9 cellular contexts compared by ENCODE assay signal in genomic region chr4:7462509-7462971, GRCh38. TPM values are rescaled to one million over a fixed set of nuclear protein-coding genes. Genes with fewer than 3 reads are reported as not detected.
A peak's percentile ranks its signal among the peaks of the same experiment; 100 is the strongest.
DNase-seq lines count a peak whose midpoint lies in the region; ATAC-seq, FAIRE-seq and TF ChIP-seq lines count a peak whose summit lies in the region.
"Had no signal": no experiment of that assay in that cellular context is flagged by ENCODE, and none has a peak within 500 bp of the region (broad histone marks: within the 10 kb centered on the region; RNA-seq: fewer than 3 reads in every experiment).

No MANE protein-coding gene starts in this region.

- no peaks in the 10 kb centered on the region for H4K20me1 ChIP-seq in HepG2 (ENCODE audit: insufficient read depth, low read length)

- H3K9me3 ChIP-seq in HepG2 (ENCODE audit: low read length): no peaks in the 10 kb centered on the region

- POLR2A ChIA-PET in HepG2 (lab: Yijun Ruan, JAX): no interaction called here
- POLR2A ChIA-PET in activated CD8-positive, alpha-beta T cell treated with anti-CD3 and anti-CD28 coated beads, Interleukin-2, amount 10 ng/mL, durations not matched to agents 7 days and 5 days (lab: Charles Lee): no interaction called here

- TF ChIP-seq EP300 in HepG2 (IDR thresholded peaks at IDR 0.05; ENCODE audit: low read depth in 2 of 2, low read length in 2 of 2) (no peak), HepG2 (CRISPR knock-in tag; IDR thresholded peaks at IDR 0.05; ENCODE audit: borderline replicate concordance) (no peak)

- no peak overlapping the region for H3K27ac ChIP-seq in C4-2B
- H3K27ac ChIP-seq in HepG2 (ENCODE audit: extremely low read length, insufficient read depth, low read length): no peak overlapping the region
- H3K27ac ChIP-seq: HL-60 had no signal

- no peak overlapping the region for H3K4me3 ChIP-seq in HepG2 (replicated peaks in 1 of 3; ENCODE audit: insufficient read depth in 1 of 3, low read depth in 2 of 3, low read length in 3 of 3)

- CTCF ChIA-PET in HepG2 (lab: Yijun Ruan, JAX; ENCODE audit: low intra/inter-chr PET ratio, low total read pairs): no interaction called here
- CTCF ChIA-PET in activated CD8-positive, alpha-beta T cell treated with anti-CD3 and anti-CD28 coated beads, Interleukin-2, amount 10 ng/mL, durations not matched to agents 7 days and 5 days (lab: Charles Lee): no interaction called here

- TF ChIP-seq CTCF in C4-2B (conservative IDR thresholded peaks at IDR 0.05) (peak; percentile 74), brain (conservative IDR thresholded peaks at IDR 0.05) (no peak), HepG2 (CRISPR knock-in tag; IDR thresholded peaks at IDR 0.05) (peak; percentile 64)

- no peak overlapping the region for H3K9ac ChIP-seq in HepG2 (ENCODE audit: insufficient read depth, low read depth, low read length)

- no peak for TF ChIP-seq POLR2A in HepG2 (IDR thresholded peaks at IDR 0.05; ENCODE audit: insufficient read depth in 1 of 2, low read depth in 2 of 2, low read length in 2 of 2)

- WGBS in HepG2 (ENCODE audit: low lambda C conversion rate): 20% methylated on average over 1 of the region's 11 CpGs

- no peak overlapping the region for H3K4me3 Mint-ChIP-seq in brain
- H3K4me3 Mint-ChIP-seq in activated CD8-positive, alpha-beta T cell treated with anti-CD3 and anti-CD28 coated beads, Interleukin-2, amount 10 ng/mL, durations not matched to agents 7 days and 5 days: no peak overlapping the region

- H3K27me3 Mint-ChIP-seq in brain: peaks cover 3% of the 10 kb centered on the region
- no peaks in the 10 kb centered on the region for H3K27me3 Mint-ChIP-seq in activated CD8-positive, alpha-beta T cell treated with anti-CD3 and anti-CD28 coated beads, Interleukin-2, amount 10 ng/mL, durations not matched to agents 7 days and 5 days (ENCODE audit: low read depth)

- peaks cover 13% of the 10 kb centered on the region for H3K4me1 ChIP-seq in HepG2 (ENCODE audit: insufficient read depth, low read length)

- ATAC-seq in HepG2 (peak; percentile 80), GM19351 (IDR thresholded peaks at IDR 0.05; ENCODE audit: unreplicated experiment) (no peak)
- ATAC-seq in activated CD8-positive, alpha-beta T cell treated with anti-CD3 and anti-CD28 coated beads, Interleukin-2, amount 10 ng/mL, durations not matched to agents 7 days and 5 days: no peak

- no peak for TF ChIP-seq RAD21 in HepG2 (CRISPR knock-in tag; IDR thresholded peaks at IDR 0.05)

- no peaks in the 10 kb centered on the region for H3K79me2 ChIP-seq in HepG2 (ENCODE audit: insufficient read depth, low read length)

- H3K36me3 Mint-ChIP-seq in brain: no peaks in the 10 kb centered on the region
- no peaks in the 10 kb centered on the region for H3K36me3 Mint-ChIP-seq in activated CD8-positive, alpha-beta T cell treated with anti-CD3 and anti-CD28 coated beads, Interleukin-2, amount 10 ng/mL, durations not matched to agents 7 days and 5 days (ENCODE audit: low read depth)

- no peaks in the 10 kb centered on the region for H3K36me3 ChIP-seq in HepG2 (replicated peaks in 1 of 2; ENCODE audit: control insufficient read depth in 1 of 2, insufficient read depth in 2 of 2, low read length in 2 of 2)

- intact Hi-C loops in HepG2 (cut with micrococcal nuclease; ENCODE audit: unreplicated experiment): no loop called here

- peaks cover 3 to 33% of the 10 kb centered on the region in 2 experiments; a peak in 4 of 5 replicates for H3K27me3 ChIP-seq in HepG2 (ENCODE audit: control insufficient read depth in 1 of 2, insufficient read depth in 2 of 2, low read length in 2 of 2)

- peak; percentile 67 for DNase-seq in NCI-H1092 (lab: John Stamatoyannopoulos, UW)
- peak; percentile 46 for DNase-seq in HepG2 (ENCODE audit: low spot score)
- no peak for DNase-seq in NOMO-1 treated with dmso at 0.1 percent for 144 hours (lab: John Stamatoyannopoulos, UW; ENCODE audit: unreplicated experiment)
- no peak for DNase-seq in activated CD8-positive, alpha-beta T cell treated with anti-CD3 and anti-CD28 coated beads, Interleukin-2, amount 10 ng/mL, durations not matched to agents 7 days and 5 days
- DNase-seq in stimulated activated CD4-positive, alpha-beta T cell treated with anti-CD3 and anti-CD28 coated beads, Interleukin-2, amount 100 ng/mL, for 24 hours: no peak

- BruUV-seq in HepG2 (replicated peaks; lab: Mats Ljungman, UMichigan): no TSS peak

- H3K27ac Mint-ChIP-seq in brain: peak overlapping the region in 3 of 5 experiments; percentile 19 to 93 (median 69)
- H3K27ac Mint-ChIP-seq in activated CD8-positive, alpha-beta T cell treated with anti-CD3 and anti-CD28 coated beads, Interleukin-2, amount 10 ng/mL, durations not matched to agents 7 days and 5 days: no peak overlapping the region

- in situ Hi-C loops in HepG2 (cut with HindIII; ENCODE audit: extremely low pct_ligation_motif_present, low pct_unique_long_range_greater_than_20kb): no loop called here

- H2AFZ ChIP-seq in HepG2 (ENCODE audit: low read length): no peak overlapping the region

- H3K4me1 Mint-ChIP-seq in brain: peaks cover 64% of the 10 kb centered on the region
- H3K4me1 Mint-ChIP-seq in activated CD8-positive, alpha-beta T cell treated with anti-CD3 and anti-CD28 coated beads, Interleukin-2, amount 10 ng/mL, durations not matched to agents 7 days and 5 days (ENCODE audit: low read depth): no peaks in the 10 kb centered on the region

- peak; percentile 67 for FAIRE-seq in HepG2 (lab: Jason Lieb, UNC)

- peaks cover 0 to 10% (median 6%) of the 10 kb centered on the region in 5 experiments for H3K9me3 Mint-ChIP-seq in brain
- no peaks in the 10 kb centered on the region for H3K9me3 Mint-ChIP-seq in activated CD8-positive, alpha-beta T cell treated with anti-CD3 and anti-CD28 coated beads, Interleukin-2, amount 10 ng/mL, durations not matched to agents 7 days and 5 days (ENCODE audit: insufficient read depth)

- H3K4me2 ChIP-seq in HepG2 (ENCODE audit: low read depth, low read length): no peak overlapping the region

TF ChIP-seq in HepG2, 621 proteins besides CTCF, POLR2A, EP300 and RAD21:
- peak; percentile 58 for TF ChIP-seq STAG1 (CRISPR knock-in tag; IDR thresholded peaks at IDR 0.05)
- peak; percentile 87 for TF ChIP-seq RFX5 (IDR thresholded peaks at IDR 0.05; ENCODE audit: low read depth, low read length)
- no peak for TF ChIP-seq BHLHE40 (IDR thresholded peaks at IDR 0.05; ENCODE audit: low read length)
- peak; percentile 24 for TF ChIP-seq TEAD3 (CRISPR knock-in tag; optimal IDR thresholded peaks at IDR 0.05; ENCODE audit: borderline replicate concordance)
- no peak for TF ChIP-seq ZNF124 (CRISPR knock-in tag; IDR thresholded peaks at IDR 0.05)
TF ChIP-seq in HepG2: peak in this region for 3.

RNA-seq across cellular contexts. Expression of gene PSAPL1, which starts 27.8 kb away (rescaled TPM):
- polyA plus RNA-seq in brain (ENCODE audit: insufficient read depth, low read depth, low replicate concordance): not detected
- total RNA-seq in HepG2 (2016; rRNA removed; fragmentation: Illumina TruSeq; extraction: Trizol): 0.02 TPM in 1 of 2 replicates, not detected in the other
- total RNA-seq in HepG2 (2016; cell fraction: cytosol; rRNA removed; fragmentation: Illumina TruSeq; extraction: Trizol; ENCODE audit: low read depth): not detected in 2 replicates
- total RNA-seq in HepG2 (2016; cell fraction: insoluble cytoplasmic fraction; rRNA removed; fragmentation: Illumina TruSeq; extraction: Trizol): not detected in 2 replicates
- total RNA-seq in HepG2 (2016; cell fraction: membrane; rRNA removed; fragmentation: Illumina TruSeq; extraction: Trizol): not detected in 2 replicates
- total RNA-seq in HepG2 (2016; cell fraction: nucleus; rRNA removed; fragmentation: Illumina TruSeq; extraction: Trizol): not detected in 2 replicates
- 0.16 and 0.20 TPM in 2 replicates for polyA plus RNA-seq in HepG2 (2011; rRNA removed)
- 0.09 and 0.17 TPM in 2 replicates for polyA plus RNA-seq in HepG2 (2011; cell fraction: cytosol; rRNA removed)
- 0.08 and 0.12 TPM in 2 replicates for polyA plus RNA-seq in HepG2 (2011; cell fraction: nucleus; rRNA removed)
- 0.03 and 0.04 TPM in 2 replicates for polyA plus RNA-seq in HepG2 (2012)
- polyA plus RNA-seq in HepG2 (2016; cell fraction: cytosol; fragmentation: Illumina TruSeq; extraction: Trizol; ENCODE audit: low read depth): not detected in 2 replicates
- not detected in 2 replicates for polyA plus RNA-seq in HepG2 (2016; cell fraction: insoluble cytoplasmic fraction; fragmentation: Illumina TruSeq; extraction: Trizol; ENCODE audit: low read depth)
- not detected in 2 replicates for polyA plus RNA-seq in HepG2 (2016; cell fraction: membrane; fragmentation: Illumina TruSeq; extraction: Trizol; ENCODE audit: low read depth)
- polyA plus RNA-seq in HepG2 (2016; cell fraction: nucleus; fragmentation: Illumina TruSeq; extraction: Trizol; ENCODE audit: insufficient read depth, low read depth): not detected in 2 replicates
- polyA minus RNA-seq in HepG2 (2011; rRNA and poly(A)+ RNA removed; ENCODE audit: low replicate concordance): 0.14 TPM in 1 of 2 replicates, not detected in the other
- 0.26 TPM in 1 of 2 replicates, not detected in the other for polyA minus RNA-seq in HepG2 (2011; cell fraction: cytosol; rRNA and poly(A)+ RNA removed)
- polyA minus RNA-seq in HepG2 (2011; cell fraction: nucleus; rRNA and poly(A)+ RNA removed): not detected in 2 replicates
- not detected for total RNA-seq in activated CD8-positive, alpha-beta T cell treated with anti-CD3 and anti-CD28 coated beads, Interleukin-2, amount 10 ng/mL, durations not matched to agents 7 days and 5 days

Comparison
In these comparisons a context has a peak if more than half of its experiments do, and no peak if none do; other contexts are left out.
1. CTCF ChIP-seq: peak in C4-2B (single experiment) and HepG2 (single experiment); none in brain (0 of 2).
2. DNase-seq: peak in NCI-H1092 (single experiment) and HepG2 (single experiment); none in NOMO-1 treated with dmso at 0.1 percent for 144 hours (single experiment), activated CD8-positive, alpha-beta T cell treated with anti-CD3 and anti-CD28 coated beads, Interleukin-2, amount 10 ng/mL, durations not matched to agents 7 days and 5 days (single experiment) and stimulated activated CD4-positive, alpha-beta T cell treated with anti-CD3 and anti-CD28 coated beads, Interleukin-2, amount 100 ng/mL, for 24 hours (0 of 2).